Comparison of ENCODE assay signal across 1 cellular context in the genomic region with DNA sequence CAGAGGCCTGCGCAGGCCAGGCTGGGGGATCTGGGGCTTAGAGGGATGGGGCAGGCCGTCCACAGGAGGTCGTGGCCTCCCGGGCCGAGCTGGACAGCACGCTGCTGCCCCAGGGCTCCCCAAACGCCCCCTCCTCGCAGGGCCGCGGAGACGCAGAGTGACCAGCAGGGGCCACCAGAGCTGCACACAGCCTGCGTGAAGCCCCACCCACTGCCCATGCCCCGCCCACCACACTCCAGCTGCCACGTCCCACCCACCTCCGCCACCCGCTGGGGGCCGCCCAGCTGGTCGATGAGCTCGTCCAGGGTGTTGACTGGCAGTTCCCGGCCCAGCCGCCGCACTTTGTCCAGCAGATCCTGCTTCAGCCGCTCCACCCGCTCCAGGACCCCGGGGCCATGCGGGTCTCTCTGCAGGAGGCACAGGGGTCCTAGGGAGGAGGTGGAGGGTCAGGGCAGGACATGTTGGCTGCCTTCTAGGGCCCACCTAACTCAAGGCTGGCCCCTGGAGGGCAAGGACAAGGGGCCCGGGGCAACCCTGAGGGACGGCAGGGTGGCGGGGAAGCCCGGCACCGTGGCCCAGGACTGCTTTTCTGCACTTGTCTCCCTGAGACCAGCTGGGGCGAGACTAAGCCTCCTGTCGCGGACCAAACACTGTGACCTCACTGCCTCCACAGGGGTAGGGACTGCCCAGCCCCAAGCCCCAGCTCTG.
TF ChIP-seq lines count a peak whose summit lies in the region.

No MANE protein-coding gene starts in this region.

TF ChIP-seq in HepG2, 621 proteins besides CTCF, POLR2A, EP300 and RAD21 (continued from another document and continues in another):
- TF ChIP-seq, protein P1, sequence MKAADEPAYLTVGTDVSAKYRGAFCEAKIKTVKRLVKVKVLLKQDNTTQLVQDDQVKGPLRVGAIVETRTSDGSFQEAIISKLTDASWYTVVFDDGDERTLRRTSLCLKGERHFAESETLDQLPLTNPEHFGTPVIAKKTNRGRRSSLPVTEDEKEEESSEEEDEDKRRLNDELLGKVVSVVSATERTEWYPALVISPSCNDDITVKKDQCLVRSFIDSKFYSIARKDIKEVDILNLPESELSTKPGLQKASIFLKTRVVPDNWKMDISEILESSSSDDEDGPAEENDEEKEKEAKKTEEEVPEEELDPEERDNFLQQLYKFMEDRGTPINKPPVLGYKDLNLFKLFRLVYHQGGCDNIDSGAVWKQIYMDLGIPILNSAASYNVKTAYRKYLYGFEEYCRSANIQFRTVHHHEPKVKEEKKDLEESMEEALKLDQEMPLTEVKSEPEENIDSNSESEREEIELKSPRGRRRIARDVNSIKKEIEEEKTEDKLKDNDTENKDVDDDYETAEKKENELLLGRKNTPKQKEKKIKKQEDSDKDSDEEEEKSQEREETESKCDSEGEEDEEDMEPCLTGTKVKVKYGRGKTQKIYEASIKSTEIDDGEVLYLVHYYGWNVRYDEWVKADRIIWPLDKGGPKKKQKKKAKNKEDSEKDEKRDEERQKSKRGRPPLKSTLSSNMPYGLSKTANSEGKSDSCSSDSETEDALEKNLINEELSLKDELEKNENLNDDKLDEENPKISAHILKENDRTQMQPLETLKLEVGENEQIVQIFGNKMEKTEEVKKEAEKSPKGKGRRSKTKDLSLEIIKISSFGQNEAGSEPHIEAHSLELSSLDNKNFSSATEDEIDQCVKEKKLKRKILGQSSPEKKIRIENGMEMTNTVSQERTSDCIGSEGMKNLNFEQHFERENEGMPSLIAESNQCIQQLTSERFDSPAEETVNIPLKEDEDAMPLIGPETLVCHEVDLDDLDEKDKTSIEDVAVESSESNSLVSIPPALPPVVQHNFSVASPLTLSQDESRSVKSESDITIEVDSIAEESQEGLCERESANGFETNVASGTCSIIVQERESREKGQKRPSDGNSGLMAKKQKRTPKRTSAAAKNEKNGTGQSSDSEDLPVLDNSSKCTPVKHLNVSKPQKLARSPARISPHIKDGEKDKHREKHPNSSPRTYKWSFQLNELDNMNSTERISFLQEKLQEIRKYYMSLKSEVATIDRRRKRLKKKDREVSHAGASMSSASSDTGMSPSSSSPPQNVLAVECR (CRISPR knock-in tag; IDR thresholded peaks at IDR 0.05; ENCODE audit: borderline replicate concordance): peak; percentile 94
- TF ChIP-seq, protein P2, sequence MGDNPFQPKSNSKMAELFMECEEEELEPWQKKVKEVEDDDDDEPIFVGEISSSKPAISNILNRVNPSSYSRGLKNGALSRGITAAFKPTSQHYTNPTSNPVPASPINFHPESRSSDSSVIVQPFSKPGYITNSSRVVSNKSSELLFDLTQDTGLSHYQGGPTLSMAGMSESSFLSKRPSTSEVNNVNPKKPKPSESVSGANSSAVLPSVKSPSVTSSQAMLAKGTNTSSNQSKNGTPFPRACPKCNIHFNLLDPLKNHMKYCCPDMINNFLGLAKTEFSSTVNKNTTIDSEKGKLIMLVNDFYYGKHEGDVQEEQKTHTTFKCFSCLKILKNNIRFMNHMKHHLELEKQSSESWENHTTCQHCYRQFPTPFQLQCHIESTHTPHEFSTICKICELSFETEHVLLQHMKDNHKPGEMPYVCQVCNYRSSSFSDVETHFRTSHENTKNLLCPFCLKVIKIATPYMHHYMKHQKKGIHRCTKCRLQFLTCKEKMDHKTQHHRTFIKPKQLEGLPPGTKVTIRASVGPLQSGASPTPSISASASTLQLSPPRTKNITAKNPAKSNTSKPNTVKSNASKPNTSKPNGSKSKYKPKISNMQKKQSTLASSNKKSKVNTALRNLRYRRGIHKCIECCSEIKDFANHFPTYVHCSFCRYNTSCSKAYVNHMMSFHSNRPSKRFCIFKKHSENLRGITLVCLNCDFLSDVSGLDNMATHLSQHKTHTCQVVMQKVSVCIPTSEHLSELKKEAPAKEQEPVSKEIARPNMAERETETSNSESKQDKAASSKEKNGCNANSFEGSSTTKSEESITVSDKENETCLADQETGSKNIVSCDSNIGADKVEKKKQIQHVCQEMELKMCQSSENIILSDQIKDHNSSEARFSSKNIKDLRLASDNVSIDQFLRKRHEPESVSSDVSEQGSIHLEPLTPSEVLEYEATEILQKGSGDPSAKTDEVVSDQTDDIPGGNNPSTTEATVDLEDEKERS (CRISPR knock-in tag; IDR thresholded peaks at IDR 0.05): peak; percentile 47; the same call in 1 of the 2 replicates
- TF ChIP-seq, protein P3, sequence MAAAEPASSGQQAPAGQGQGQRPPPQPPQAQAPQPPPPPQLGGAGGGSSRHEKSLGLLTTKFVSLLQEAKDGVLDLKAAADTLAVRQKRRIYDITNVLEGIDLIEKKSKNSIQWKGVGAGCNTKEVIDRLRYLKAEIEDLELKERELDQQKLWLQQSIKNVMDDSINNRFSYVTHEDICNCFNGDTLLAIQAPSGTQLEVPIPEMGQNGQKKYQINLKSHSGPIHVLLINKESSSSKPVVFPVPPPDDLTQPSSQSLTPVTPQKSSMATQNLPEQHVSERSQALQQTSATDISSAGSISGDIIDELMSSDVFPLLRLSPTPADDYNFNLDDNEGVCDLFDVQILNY (CRISPR knock-in tag; conservative IDR thresholded peaks at IDR 0.05): no peak
- TF ChIP-seq SP4 (CRISPR knock-in tag; IDR thresholded peaks at IDR 0.05) (peak; percentile 98), SRSF9 (IDR thresholded peaks at IDR 0.05; ENCODE audit: borderline replicate concordance, insufficient read depth, low read depth, low read length, poor library complexity, severe bottlenecking) (no peak), MYNN (CRISPR knock-in tag; IDR thresholded peaks at IDR 0.05; ENCODE audit: low read depth) (no peak), ZNF547 (CRISPR knock-in tag; IDR thresholded peaks at IDR 0.05) (no peak), CBFB (CRISPR knock-in tag; IDR thresholded peaks at IDR 0.05) (no peak; the same call in none of the 2 replicates), SYNCRIP (IDR thresholded peaks at IDR 0.05; ENCODE audit: insufficient read depth, low read depth, low read length) (no peak), HIVEP1 (CRISPR knock-in tag; IDR thresholded peaks at IDR 0.05) (no peak), IRX3 (CRISPR knock-in tag; IDR thresholded peaks at IDR 0.05; ENCODE audit: borderline replicate concordance, low read depth) (no peak), ZNF224 (CRISPR knock-in tag; IDR thresholded peaks at IDR 0.05) (no peak), ATRX (CRISPR knock-in tag; IDR thresholded peaks at IDR 0.05; ENCODE audit: borderline replicate concordance) (no peak), SALL2 (CRISPR knock-in tag; IDR thresholded peaks at IDR 0.05) (peak; percentile 64; the same call in 1 of the 2 replicates), MYC (CRISPR knock-in tag; IDR thresholded peaks at IDR 0.05; ENCODE audit: borderline replicate concordance) (peak; percentile 80; the same call in 1 of the 2 replicates), ZNF263 (CRISPR knock-in tag; IDR thresholded peaks at IDR 0.05) (peak; percentile 56), ZNF501 (CRISPR knock-in tag; IDR thresholded peaks at IDR 0.05) (peak; percentile 85), ZNF891 (CRISPR knock-in tag; IDR thresholded peaks at IDR 0.05) (no peak), MTA3 (CRISPR knock-in tag; IDR thresholded peaks at IDR 0.05) (no peak), TAF15 (IDR thresholded peaks at IDR 0.05; ENCODE audit: low read depth, low read length, poor library complexity, severe bottlenecking) (no peak), ATF1 (CRISPR knock-in tag; IDR thresholded peaks at IDR 0.05) (no peak), ZNF550 (CRISPR knock-in tag; IDR thresholded peaks at IDR 0.05; ENCODE audit: borderline replicate concordance) (no peak), HHEX (CRISPR knock-in tag; IDR thresholded peaks at IDR 0.05) (no peak), ZNF383 (CRISPR knock-in tag; IDR thresholded peaks at IDR 0.05; ENCODE audit: borderline replicate concordance) (no peak)
- TF ChIP-seq, protein P4, sequence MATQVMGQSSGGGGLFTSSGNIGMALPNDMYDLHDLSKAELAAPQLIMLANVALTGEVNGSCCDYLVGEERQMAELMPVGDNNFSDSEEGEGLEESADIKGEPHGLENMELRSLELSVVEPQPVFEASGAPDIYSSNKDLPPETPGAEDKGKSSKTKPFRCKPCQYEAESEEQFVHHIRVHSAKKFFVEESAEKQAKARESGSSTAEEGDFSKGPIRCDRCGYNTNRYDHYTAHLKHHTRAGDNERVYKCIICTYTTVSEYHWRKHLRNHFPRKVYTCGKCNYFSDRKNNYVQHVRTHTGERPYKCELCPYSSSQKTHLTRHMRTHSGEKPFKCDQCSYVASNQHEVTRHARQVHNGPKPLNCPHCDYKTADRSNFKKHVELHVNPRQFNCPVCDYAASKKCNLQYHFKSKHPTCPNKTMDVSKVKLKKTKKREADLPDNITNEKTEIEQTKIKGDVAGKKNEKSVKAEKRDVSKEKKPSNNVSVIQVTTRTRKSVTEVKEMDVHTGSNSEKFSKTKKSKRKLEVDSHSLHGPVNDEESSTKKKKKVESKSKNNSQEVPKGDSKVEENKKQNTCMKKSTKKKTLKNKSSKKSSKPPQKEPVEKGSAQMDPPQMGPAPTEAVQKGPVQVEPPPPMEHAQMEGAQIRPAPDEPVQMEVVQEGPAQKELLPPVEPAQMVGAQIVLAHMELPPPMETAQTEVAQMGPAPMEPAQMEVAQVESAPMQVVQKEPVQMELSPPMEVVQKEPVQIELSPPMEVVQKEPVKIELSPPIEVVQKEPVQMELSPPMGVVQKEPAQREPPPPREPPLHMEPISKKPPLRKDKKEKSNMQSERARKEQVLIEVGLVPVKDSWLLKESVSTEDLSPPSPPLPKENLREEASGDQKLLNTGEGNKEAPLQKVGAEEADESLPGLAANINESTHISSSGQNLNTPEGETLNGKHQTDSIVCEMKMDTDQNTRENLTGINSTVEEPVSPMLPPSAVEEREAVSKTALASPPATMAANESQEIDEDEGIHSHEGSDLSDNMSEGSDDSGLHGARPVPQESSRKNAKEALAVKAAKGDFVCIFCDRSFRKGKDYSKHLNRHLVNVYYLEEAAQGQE (IDR thresholded peaks at IDR 0.05; ENCODE audit: borderline replicate concordance in 1 of 2, low read depth in 1 of 2, low read length in 2 of 2): no peak
- TF ChIP-seq, protein P5, sequence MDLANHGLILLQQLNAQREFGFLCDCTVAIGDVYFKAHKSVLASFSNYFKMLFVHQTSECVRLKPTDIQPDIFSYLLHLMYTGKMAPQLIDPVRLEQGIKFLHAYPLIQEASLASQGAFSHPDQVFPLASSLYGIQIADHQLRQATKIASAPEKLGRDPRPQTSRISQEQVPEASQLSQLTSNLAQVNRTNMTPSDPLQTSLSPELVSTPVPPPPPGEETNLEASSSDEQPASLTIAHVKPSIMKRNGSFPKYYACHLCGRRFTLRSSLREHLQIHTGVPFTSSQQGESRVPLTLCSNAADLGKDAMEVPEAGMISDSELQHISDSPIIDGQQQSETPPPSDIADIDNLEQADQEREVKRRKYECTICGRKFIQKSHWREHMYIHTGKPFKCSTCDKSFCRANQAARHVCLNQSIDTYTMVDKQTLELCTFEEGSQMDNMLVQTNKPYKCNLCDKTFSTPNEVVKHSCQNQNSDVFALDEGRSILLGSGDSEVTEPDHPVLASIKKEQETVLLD (CRISPR knock-in tag; IDR thresholded peaks at IDR 0.05; ENCODE audit: low read depth): no peak
- TF ChIP-seq, protein P6, sequence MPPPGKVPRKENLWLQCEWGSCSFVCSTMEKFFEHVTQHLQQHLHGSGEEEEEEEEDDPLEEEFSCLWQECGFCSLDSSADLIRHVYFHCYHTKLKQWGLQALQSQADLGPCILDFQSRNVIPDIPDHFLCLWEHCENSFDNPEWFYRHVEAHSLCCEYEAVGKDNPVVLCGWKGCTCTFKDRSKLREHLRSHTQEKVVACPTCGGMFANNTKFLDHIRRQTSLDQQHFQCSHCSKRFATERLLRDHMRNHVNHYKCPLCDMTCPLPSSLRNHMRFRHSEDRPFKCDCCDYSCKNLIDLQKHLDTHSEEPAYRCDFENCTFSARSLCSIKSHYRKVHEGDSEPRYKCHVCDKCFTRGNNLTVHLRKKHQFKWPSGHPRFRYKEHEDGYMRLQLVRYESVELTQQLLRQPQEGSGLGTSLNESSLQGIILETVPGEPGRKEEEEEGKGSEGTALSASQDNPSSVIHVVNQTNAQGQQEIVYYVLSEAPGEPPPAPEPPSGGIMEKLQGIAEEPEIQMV (CRISPR knock-in tag; IDR thresholded peaks at IDR 0.05; ENCODE audit: low read depth): 0 out of 2 replicates have a peak, but pooled peaks have one; percentile 53
- TF ChIP-seq, protein P7, sequence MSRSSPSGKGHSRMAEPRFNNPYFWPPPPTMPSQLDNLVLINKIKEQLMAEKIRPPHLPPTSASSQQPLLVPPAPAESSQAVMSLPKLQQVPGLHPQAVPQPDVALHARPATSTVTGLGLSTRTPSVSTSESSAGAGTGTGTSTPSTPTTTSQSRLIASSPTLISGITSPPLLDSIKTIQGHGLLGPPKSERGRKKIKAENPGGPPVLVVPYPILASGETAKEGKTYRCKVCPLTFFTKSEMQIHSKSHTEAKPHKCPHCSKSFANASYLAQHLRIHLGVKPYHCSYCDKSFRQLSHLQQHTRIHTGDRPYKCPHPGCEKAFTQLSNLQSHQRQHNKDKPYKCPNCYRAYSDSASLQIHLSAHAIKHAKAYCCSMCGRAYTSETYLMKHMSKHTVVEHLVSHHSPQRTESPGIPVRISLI (CRISPR knock-in tag; IDR thresholded peaks at IDR 0.05; ENCODE audit: borderline replicate concordance): peak; percentile 35; the same call in 1 of the 2 replicates
- TF ChIP-seq, protein P8, sequence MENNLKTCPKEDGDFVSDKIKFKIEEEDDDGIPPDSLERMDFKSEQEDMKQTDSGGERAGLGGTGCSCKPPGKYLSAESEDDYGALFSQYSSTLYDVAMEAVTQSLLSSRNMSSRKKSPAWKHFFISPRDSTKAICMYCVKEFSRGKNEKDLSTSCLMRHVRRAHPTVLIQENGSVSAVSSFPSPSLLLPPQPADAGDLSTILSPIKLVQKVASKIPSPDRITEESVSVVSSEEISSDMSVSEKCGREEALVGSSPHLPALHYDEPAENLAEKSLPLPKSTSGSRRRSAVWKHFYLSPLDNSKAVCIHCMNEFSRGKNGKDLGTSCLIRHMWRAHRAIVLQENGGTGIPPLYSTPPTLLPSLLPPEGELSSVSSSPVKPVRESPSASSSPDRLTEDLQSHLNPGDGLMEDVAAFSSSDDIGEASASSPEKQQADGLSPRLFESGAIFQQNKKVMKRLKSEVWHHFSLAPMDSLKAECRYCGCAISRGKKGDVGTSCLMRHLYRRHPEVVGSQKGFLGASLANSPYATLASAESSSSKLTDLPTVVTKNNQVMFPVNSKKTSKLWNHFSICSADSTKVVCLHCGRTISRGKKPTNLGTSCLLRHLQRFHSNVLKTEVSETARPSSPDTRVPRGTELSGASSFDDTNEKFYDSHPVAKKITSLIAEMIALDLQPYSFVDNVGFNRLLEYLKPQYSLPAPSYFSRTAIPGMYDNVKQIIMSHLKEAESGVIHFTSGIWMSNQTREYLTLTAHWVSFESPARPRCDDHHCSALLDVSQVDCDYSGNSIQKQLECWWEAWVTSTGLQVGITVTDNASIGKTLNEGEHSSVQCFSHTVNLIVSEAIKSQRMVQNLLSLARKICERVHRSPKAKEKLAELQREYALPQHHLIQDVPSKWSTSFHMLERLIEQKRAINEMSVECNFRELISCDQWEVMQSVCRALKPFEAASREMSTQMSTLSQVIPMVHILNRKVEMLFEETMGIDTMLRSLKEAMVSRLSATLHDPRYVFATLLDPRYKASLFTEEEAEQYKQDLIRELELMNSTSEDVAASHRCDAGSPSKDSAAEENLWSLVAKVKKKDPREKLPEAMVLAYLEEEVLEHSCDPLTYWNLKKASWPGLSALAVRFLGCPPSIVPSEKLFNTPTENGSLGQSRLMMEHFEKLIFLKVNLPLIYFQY (CRISPR knock-in tag; IDR thresholded peaks at IDR 0.05; ENCODE audit: borderline replicate concordance): peak; percentile 95
